Comparison of ENCODE assay signal across 11 cellular contexts in the genomic region with DNA sequence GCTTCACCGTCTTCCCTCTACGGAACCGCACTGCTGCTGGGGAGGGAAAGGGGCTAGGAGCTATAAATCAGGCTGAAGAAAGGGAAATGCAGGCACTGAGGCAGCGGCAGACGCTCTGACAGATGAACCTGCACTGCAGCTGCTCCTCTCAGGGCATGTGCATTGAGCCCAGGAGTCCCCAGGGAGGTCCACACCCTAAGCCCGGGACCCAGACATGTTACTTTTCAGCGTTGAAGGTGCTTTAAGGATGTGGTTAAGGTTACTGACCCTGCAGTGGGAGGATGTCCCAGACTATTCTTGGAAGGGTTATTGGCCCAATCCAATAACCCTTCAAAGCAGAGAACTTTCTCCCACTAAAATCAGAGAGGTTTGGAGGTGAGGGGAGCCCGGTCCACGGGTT.
DNase-seq lines count a peak whose midpoint lies in the region; ATAC-seq and TF ChIP-seq lines count a peak whose summit lies in the region.
"Had no signal": no experiment of that assay in that cellular context is flagged by ENCODE, and none has a peak within 500 bp of the region (broad histone marks: within the 10 kb centered on the region; RNA-seq: fewer than 3 reads in every experiment).

No MANE protein-coding gene starts in this region.

- peaks cover 21% of the 10 kb centered on the region for H3K27me3 ChIP-seq in left ventricle myocardium inferior (ENCODE audit: low read depth)

- no peak for TF ChIP-seq CTCF in left ventricle myocardium inferior (IDR thresholded peaks at IDR 0.05; ENCODE audit: borderline replicate concordance)

- no peaks in the 10 kb centered on the region for H3K36me3 ChIP-seq in left ventricle myocardium inferior

- ATAC-seq in GM18868 (IDR thresholded peaks at IDR 0.05; ENCODE audit: unreplicated experiment) (peak; percentile 82), GM21717 (IDR thresholded peaks at IDR 0.05; ENCODE audit: unreplicated experiment) (peak; percentile 62), HG03457 (IDR thresholded peaks at IDR 0.05; ENCODE audit: unreplicated experiment) (peak; percentile 58)

- intact Hi-C loops in posterior vena cava (cut with DNase I) = no loop called here
- intact Hi-C loops in left ventricle myocardium inferior (cut with micrococcal nuclease) = no loop called here

- H3K27ac ChIP-seq in left ventricle myocardium inferior (replicated peaks) = no peak overlapping the region

- DNase-seq in posterior vena cava (ENCODE audit: low spot score) = peak; percentile 38
- DNase-seq in left ventricle myocardium inferior = no peak
- no peak for DNase-seq in NCI-H1417 treated with DMSO at 0.1 percent for 48 hours (lab: John Stamatoyannopoulos, UW)
- DNase-seq in activated CD4-positive, alpha-beta T cell treated with anti-CD3 and anti-CD28 coated beads, Interleukin-2, amount 50 U/mL, for 48 hours = no peak
- DNase-seq: DMS53, natural killer cell, NCI-H526 treated with DMSO at 0.1 percent for 48 hours, SW 1271 had no signal

- H3K4me1 ChIP-seq in left ventricle myocardium inferior = no peaks in the 10 kb centered on the region

- H3K4me3 ChIP-seq in left ventricle myocardium inferior = no peak overlapping the region

- no peaks in the 10 kb centered on the region for H3K9me3 ChIP-seq in left ventricle myocardium inferior (replicated peaks)
